ENCODE assay signal across 1 cellular context in genomic region chr15:75034615-75035014, GRCh38.
TF ChIP-seq lines count a peak whose summit lies in the region.

No MANE protein-coding gene starts in this region.

TF ChIP-seq in K562, 482 proteins besides CTCF, POLR2A, EP300 and RAD21:
- no peak for TF ChIP-seq ATF4 (CRISPR knock-in tag; IDR thresholded peaks at IDR 0.05)
- TF ChIP-seq SPI1 (IDR thresholded peaks at IDR 0.05; ENCODE audit: borderline replicate concordance, low read depth, low read length): peak; percentile 80
